Comparison of ENCODE assay signal across 8 cellular contexts in the genomic region with DNA sequence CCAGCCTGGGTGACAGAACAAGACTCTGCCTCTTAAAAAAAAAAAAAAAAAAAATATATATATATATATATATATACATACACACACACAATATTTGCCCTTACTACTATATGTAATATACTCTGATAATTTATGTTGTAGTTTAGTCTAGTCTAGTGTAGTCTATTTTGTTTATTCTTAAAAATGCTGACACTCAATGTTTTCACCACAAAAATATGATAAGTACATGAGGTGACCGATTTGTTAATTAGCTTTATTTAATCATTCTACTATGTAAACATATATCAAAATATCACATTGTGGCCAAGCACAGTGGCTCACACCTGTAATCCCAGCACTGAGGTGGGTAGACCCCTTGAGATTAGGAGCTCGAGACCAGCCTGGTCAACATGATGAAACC.
"Had no signal": no experiment of that assay in that cellular context is flagged by ENCODE, and none has a peak within 500 bp of the region (broad histone marks: within the 10 kb centered on the region; RNA-seq: fewer than 3 reads in every experiment).

No MANE protein-coding gene starts in this region.

- H3K4me2 ChIP-seq: GM23338, KMS-11 had no signal

- H2AFZ ChIP-seq: GM23338 had no signal

- ATAC-seq: GM23338, HCT116 had no signal

- H3K27ac ChIP-seq: KMS-11 had no signal

- DNase-seq: H7, HFFc6, KBM-7 had no signal

- FAIRE-seq: HTR-8/SVneo had no signal

- H3K4me1 ChIP-seq: HAP-1 had no signal

- H3K4me3 ChIP-seq: GM23338, HAP-1 had no signal

- H3K9me3 ChIP-seq: HAP-1 had no signal

- H3K9ac ChIP-seq: KMS-11 had no signal

- H3K36me3 ChIP-seq: HAP-1 had no signal
